1 cellular context compared by ENCODE assay signal in genomic region chr20:36836591-36837329, GRCh38.
TF ChIP-seq lines count a peak whose summit lies in the region.

No MANE protein-coding gene starts in this region.

TF ChIP-seq in HepG2, 621 proteins besides CTCF, POLR2A, EP300 and RAD21 (continued from another document and continues in another):
- TF ChIP-seq ZNF703 (CRISPR knock-in tag; IDR thresholded peaks at IDR 0.05; ENCODE audit: borderline replicate concordance) (no peak), ATAD3A (CRISPR knock-in tag; IDR thresholded peaks at IDR 0.05) (0 out of 2 replicates have a peak, but pooled peaks have one; percentile 10), HOXD1 (CRISPR knock-in tag; IDR thresholded peaks at IDR 0.05) (no peak), CBX2 (IDR thresholded peaks at IDR 0.05; ENCODE audit: low read depth, low read length) (no peak), CBX2 (CRISPR knock-in tag; IDR thresholded peaks at IDR 0.05; ENCODE audit: low read depth) (no peak), ZBTB14 (CRISPR knock-in tag; IDR thresholded peaks at IDR 0.05) (no peak), TP53 (CRISPR knock-in tag; conservative IDR thresholded peaks at IDR 0.05) (no peak), ZNF569 (CRISPR knock-in tag; IDR thresholded peaks at IDR 0.05; ENCODE audit: borderline replicate concordance) (no peak), CHCHD3 (CRISPR knock-in tag; IDR thresholded peaks at IDR 0.05) (no peak), ZNF232 (CRISPR knock-in tag; IDR thresholded peaks at IDR 0.05; ENCODE audit: borderline replicate concordance) (no peak), ZNF879 (CRISPR knock-in tag; IDR thresholded peaks at IDR 0.05) (no peak), ZNF3 (CRISPR knock-in tag; IDR thresholded peaks at IDR 0.05) (no peak), IRF2 (CRISPR knock-in tag; IDR thresholded peaks at IDR 0.05) (peak; percentile 77), FOXA3 (CRISPR knock-in tag; IDR thresholded peaks at IDR 0.05) (peak; percentile 89), MAFK (conservative IDR thresholded peaks at IDR 0.05 in 1 of 2, IDR thresholded peaks at IDR 0.05 in 1 of 2; ENCODE audit: low read length in 2 of 2) (no peak), REST (IDR thresholded peaks at IDR 0.05; ENCODE audit: borderline replicate concordance in 1 of 2, low read depth in 1 of 2, low read length in 2 of 2) (no peak), SKIL (CRISPR knock-in tag; IDR thresholded peaks at IDR 0.05; ENCODE audit: borderline replicate concordance) (no peak), DMTF1 (CRISPR knock-in tag; IDR thresholded peaks at IDR 0.05) (no peak), MZF1 (CRISPR knock-in tag; IDR thresholded peaks at IDR 0.05; ENCODE audit: borderline replicate concordance) (no peak), ZC3H4 (CRISPR knock-in tag; IDR thresholded peaks at IDR 0.05; ENCODE audit: borderline replicate concordance) (no peak), SIN3A (IDR thresholded peaks at IDR 0.05; ENCODE audit: borderline replicate concordance, low read depth, low read length) (no peak), RCOR2 (CRISPR knock-in tag; IDR thresholded peaks at IDR 0.05) (no peak; the same call in 1 of the 2 replicates), ZNF552 (CRISPR knock-in tag; IDR thresholded peaks at IDR 0.05; ENCODE audit: borderline replicate concordance) (no peak), ZNF431 (CRISPR knock-in tag; IDR thresholded peaks at IDR 0.05; ENCODE audit: borderline replicate concordance, low read depth) (no peak), ESRRA (CRISPR knock-in tag; IDR thresholded peaks at IDR 0.05; ENCODE audit: low read depth) (0 out of 2 replicates have a peak, but pooled peaks have one; percentile 1), THAP9 (CRISPR knock-in tag; IDR thresholded peaks at IDR 0.05; ENCODE audit: borderline replicate concordance) (0 out of 2 replicates have a peak, but pooled peaks have one; percentile 50), CHD2 (IDR thresholded peaks at IDR 0.05; ENCODE audit: low read depth, low read length) (0 out of 2 replicates have a peak, but pooled peaks have one; percentile 24), ZFX (CRISPR knock-in tag; IDR thresholded peaks at IDR 0.05; ENCODE audit: low read depth) (peak; percentile 69), ZNF280B (CRISPR knock-in tag; IDR thresholded peaks at IDR 0.05; ENCODE audit: borderline replicate concordance) (peak; percentile 81; the same call in 1 of the 2 replicates), SAP130 (CRISPR knock-in tag; IDR thresholded peaks at IDR 0.05; ENCODE audit: low read depth) (peak; percentile 71), ONECUT2 (CRISPR knock-in tag; IDR thresholded peaks at IDR 0.05) (no peak), ZSCAN31 (CRISPR knock-in tag; IDR thresholded peaks at IDR 0.05; ENCODE audit: low read depth) (no peak), MAZ (IDR thresholded peaks at IDR 0.05; ENCODE audit: borderline replicate concordance, low read depth, low read length) (0 out of 2 replicates have a peak, but pooled peaks have one; percentile 27), MAZ (CRISPR knock-in tag; IDR thresholded peaks at IDR 0.05; ENCODE audit: low read depth) (peak; percentile 61; the same call in 1 of the 2 replicates)
- TF ChIP-seq, protein P1, sequence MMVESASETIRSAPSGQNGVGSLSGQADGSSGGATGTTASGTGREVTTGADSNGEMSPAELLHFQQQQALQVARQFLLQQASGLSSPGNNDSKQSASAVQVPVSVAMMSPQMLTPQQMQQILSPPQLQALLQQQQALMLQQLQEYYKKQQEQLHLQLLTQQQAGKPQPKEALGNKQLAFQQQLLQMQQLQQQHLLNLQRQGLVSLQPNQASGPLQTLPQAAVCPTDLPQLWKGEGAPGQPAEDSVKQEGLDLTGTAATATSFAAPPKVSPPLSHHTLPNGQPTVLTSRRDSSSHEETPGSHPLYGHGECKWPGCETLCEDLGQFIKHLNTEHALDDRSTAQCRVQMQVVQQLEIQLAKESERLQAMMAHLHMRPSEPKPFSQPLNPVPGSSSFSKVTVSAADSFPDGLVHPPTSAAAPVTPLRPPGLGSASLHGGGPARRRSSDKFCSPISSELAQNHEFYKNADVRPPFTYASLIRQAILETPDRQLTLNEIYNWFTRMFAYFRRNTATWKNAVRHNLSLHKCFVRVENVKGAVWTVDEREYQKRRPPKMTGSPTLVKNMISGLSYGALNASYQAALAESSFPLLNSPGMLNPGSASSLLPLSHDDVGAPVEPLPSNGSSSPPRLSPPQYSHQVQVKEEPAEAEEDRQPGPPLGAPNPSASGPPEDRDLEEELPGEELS (CRISPR knock-in tag; IDR thresholded peaks at IDR 0.05), result no peak
- TF ChIP-seq, protein P2, sequence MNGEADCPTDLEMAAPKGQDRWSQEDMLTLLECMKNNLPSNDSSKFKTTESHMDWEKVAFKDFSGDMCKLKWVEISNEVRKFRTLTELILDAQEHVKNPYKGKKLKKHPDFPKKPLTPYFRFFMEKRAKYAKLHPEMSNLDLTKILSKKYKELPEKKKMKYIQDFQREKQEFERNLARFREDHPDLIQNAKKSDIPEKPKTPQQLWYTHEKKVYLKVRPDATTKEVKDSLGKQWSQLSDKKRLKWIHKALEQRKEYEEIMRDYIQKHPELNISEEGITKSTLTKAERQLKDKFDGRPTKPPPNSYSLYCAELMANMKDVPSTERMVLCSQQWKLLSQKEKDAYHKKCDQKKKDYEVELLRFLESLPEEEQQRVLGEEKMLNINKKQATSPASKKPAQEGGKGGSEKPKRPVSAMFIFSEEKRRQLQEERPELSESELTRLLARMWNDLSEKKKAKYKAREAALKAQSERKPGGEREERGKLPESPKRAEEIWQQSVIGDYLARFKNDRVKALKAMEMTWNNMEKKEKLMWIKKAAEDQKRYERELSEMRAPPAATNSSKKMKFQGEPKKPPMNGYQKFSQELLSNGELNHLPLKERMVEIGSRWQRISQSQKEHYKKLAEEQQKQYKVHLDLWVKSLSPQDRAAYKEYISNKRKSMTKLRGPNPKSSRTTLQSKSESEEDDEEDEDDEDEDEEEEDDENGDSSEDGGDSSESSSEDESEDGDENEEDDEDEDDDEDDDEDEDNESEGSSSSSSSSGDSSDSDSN (CRISPR knock-in tag; IDR thresholded peaks at IDR 0.05), result peak; percentile 36; the same call in 1 of the 2 replicates
- TF ChIP-seq, protein P3, sequence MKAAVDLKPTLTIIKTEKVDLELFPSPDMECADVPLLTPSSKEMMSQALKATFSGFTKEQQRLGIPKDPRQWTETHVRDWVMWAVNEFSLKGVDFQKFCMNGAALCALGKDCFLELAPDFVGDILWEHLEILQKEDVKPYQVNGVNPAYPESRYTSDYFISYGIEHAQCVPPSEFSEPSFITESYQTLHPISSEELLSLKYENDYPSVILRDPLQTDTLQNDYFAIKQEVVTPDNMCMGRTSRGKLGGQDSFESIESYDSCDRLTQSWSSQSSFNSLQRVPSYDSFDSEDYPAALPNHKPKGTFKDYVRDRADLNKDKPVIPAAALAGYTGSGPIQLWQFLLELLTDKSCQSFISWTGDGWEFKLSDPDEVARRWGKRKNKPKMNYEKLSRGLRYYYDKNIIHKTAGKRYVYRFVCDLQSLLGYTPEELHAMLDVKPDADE (CRISPR knock-in tag; IDR thresholded peaks at IDR 0.05), result 0 out of 2 replicates have a peak, but pooled peaks have one; percentile 2
- TF ChIP-seq, protein P4, sequence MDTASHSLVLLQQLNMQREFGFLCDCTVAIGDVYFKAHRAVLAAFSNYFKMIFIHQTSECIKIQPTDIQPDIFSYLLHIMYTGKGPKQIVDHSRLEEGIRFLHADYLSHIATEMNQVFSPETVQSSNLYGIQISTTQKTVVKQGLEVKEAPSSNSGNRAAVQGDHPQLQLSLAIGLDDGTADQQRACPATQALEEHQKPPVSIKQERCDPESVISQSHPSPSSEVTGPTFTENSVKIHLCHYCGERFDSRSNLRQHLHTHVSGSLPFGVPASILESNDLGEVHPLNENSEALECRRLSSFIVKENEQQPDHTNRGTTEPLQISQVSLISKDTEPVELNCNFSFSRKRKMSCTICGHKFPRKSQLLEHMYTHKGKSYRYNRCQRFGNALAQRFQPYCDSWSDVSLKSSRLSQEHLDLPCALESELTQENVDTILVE (CRISPR knock-in tag; IDR thresholded peaks at IDR 0.05), result no peak
